In the genomic region with DNA sequence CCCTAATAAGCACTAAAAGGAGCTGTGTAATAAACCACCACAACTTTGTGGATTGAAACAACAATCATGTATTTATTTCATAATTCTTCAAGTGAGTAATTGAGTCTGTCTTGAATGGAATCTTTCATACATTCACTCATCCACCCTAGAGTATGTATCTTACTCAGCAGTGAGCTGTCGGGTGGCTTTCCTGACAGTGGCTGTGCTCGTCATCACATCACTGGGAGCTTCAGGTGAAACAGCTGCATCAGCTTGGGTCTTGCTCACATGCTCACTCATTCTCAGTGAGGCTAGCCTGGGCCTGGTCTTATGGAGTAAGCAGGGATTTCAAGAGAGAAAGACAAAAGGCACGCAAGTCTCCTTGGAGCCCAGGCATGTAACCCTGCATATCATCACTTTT, we compare ENCODE assay signal across 25 cellular contexts.
"Had no signal": no experiment of that assay in that cellular context is flagged by ENCODE, and none has a peak within 500 bp of the region (broad histone marks: within the 10 kb centered on the region; RNA-seq: fewer than 3 reads in every experiment).

No MANE protein-coding gene starts in this region.

- ATAC-seq: K562, T-cell had no signal

- H3K27me3 ChIP-seq: Peyer's patch had no signal

- H3K9me3 ChIP-seq: Peyer's patch, SK-N-SH had no signal

- H3K27ac ChIP-seq: KMS-11, PC-9, Peyer's patch had no signal

- H3K4me1 ChIP-seq: Peyer's patch had no signal

- H3K4me2 ChIP-seq: KMS-11, PC-9, SK-N-SH had no signal

- H3K36me3 ChIP-seq: Peyer's patch had no signal

- DNase-seq: Kasumi-1; MM.1S; NCI-H1092 treated with DMSO at 0.1 percent for 48 hours; NCI-H1436; NCI-H187; NCI-H2029; NCI-H2081 treated with DMSO at 0.1 percent for 48 hours; NCI-H2171; NCI-H226; NCI-H446; NCI-H510A; NCI-H524 treated with DMSO at 0.1 percent for 48 hours; NCI-H69; NCI-H774; NK-92 treated with Interleukin-12 subunit alpha and Interleukin-12 subunit beta, amount 100 ng/mL, for 24 hours; OCI-M1; PC-9; Peyer's patch; RPMI8226; SHP77; SK-N-SH; SW 1271; T-cell had no signal

- H3K4me3 ChIP-seq: K562, PC-9, Peyer's patch had no signal

- H3K9ac ChIP-seq: KMS-11, SK-N-SH had no signal

- H2AFZ ChIP-seq: PC-9 had no signal
